ENCODE assay signal across 21 cellular contexts in the genomic region with DNA sequence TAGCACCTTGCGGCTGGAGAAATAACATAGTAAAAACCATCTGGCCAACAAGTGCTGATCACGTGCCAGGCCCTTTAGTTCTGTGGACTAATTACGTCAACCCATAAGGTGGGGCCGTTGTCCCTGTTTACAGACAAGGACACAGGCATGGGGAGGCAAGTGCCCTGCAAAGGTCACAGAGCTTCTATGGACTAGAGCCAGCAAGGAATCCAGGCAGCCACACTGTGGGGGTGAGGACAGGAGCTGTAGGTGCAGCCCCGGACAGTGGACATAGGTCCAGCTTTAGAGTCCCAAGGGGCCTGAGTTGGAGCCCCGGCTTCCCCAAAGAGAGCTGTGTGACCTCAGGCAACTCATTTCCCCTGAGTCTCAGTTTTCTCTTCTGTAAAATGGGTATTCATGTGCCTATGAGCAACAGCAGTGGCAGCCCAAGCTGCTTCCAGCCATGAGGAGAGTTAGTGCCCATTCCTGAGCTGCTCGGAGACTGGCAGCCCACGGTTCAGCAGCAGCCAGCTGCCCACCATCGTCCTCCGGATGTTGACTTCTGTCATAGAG. TPM values are rescaled to one million over a fixed set of nuclear protein-coding genes. Genes with fewer than 3 reads are reported as not detected.
DNase-seq lines count a peak whose midpoint lies in the region; ATAC-seq, FAIRE-seq and TF ChIP-seq lines count a peak whose summit lies in the region.
"Had no signal": no experiment of that assay in that cellular context is flagged by ENCODE, and none has a peak within 500 bp of the region (broad histone marks: within the 10 kb centered on the region; RNA-seq: fewer than 3 reads in every experiment).

No MANE protein-coding gene starts in this region.

- H3K4me1 ChIP-seq in small intestine (ENCODE audit: control insufficient read depth in 2 of 2, insufficient read depth in 1 of 2, low read depth in 1 of 2, low read length in 1 of 2) = no peaks in the 10 kb centered on the region
- H3K4me1 ChIP-seq in testis = no peaks in the 10 kb centered on the region
- H3K4me1 ChIP-seq: body of pancreas had no signal

- CTCF ChIA-PET in activated naive CD4-positive, alpha-beta T cell treated with anti-CD3 and anti-CD28 coated beads, Interleukin-2, amount 10 ng/mL, durations not matched to agents 7 days and 5 days (lab: Charles Lee) = interaction anchor here (1.2 kb wide), 1 partner anchor 16 kb away, joined by 5 read pairs; no protein-coding TSS in a partner anchor

- no peak for ATAC-seq in left cardiac atrium
- no peak for ATAC-seq in HG03097 (IDR thresholded peaks at IDR 0.05; ENCODE audit: low FRiP score, unreplicated experiment)
- ATAC-seq: body of pancreas had no signal

- peaks cover 3% of the 10 kb centered on the region for H3K4me1 Mint-ChIP-seq in activated naive CD4-positive, alpha-beta T cell treated with anti-CD3 and anti-CD28 coated beads, Interleukin-2, amount 10 ng/mL, durations not matched to agents 7 days and 5 days

- 64 to 71% (median 70%) methylated on average over 10 of the region's 10 CpGs for WGBS in small intestine, 3 donors
- 74 to 76% methylated on average over 9 to 10 of the region's 10 CpGs for WGBS in testis, 2 donors

- H3K4me3 ChIP-seq in small intestine (ENCODE audit: low read depth in 1 of 2, low read length in 2 of 2) = no peak overlapping the region
- H3K4me3 ChIP-seq in testis = no peak overlapping the region
- H3K4me3 ChIP-seq: body of pancreas, lung, thoracic aorta had no signal

- no peak for TF ChIP-seq CTCF in testis (IDR thresholded peaks at IDR 0.05)

- DNase-seq in NCI-H1092 treated with DMSO at 0.1 percent for 48 hours (lab: John Stamatoyannopoulos, UW) (peak; percentile 17), NCI-H1092 (lab: John Stamatoyannopoulos, UW) (no peak), NCI-H524 (lab: John Stamatoyannopoulos, UW) (peak; percentile 84 to 98), left cardiac atrium (peak; percentile 27), small intestine (peak; percentile 23), testis (no peak)
- no peak for DNase-seq in activated naive CD4-positive, alpha-beta T cell treated with anti-CD3 and anti-CD28 coated beads, Interleukin-2, amount 10 ng/mL, durations not matched to agents 7 days and 5 days
- DNase-seq: Karpas-422; NCI-H146; stimulated activated CD4-positive, alpha-beta T cell treated with anti-CD3 and anti-CD28 coated beads, Interleukin-2, amount 100 ng/mL, for 24 hours had no signal

- H3K36me3 Mint-ChIP-seq in activated naive CD4-positive, alpha-beta T cell treated with anti-CD3 and anti-CD28 coated beads, Interleukin-2, amount 10 ng/mL, durations not matched to agents 7 days and 5 days = peaks cover 2% of the 10 kb centered on the region

- no peak for FAIRE-seq in small intestine (lab: Jason Lieb, UNC)
- FAIRE-seq: A204.1, RCC 7860 had no signal

- peaks cover 0 to 4% of the 10 kb centered on the region in 2 donors for H3K27me3 ChIP-seq in small intestine (ENCODE audit: control insufficient read depth in 2 of 2, insufficient read depth in 2 of 2, low read length in 2 of 2)
- no peaks in the 10 kb centered on the region for H3K27me3 ChIP-seq in testis
- H3K27me3 ChIP-seq: body of pancreas had no signal

- no peak overlapping the region for H3K27ac ChIP-seq in small intestine (ENCODE audit: low read depth in 1 of 2, low read length in 1 of 2)
- no peak overlapping the region for H3K27ac ChIP-seq in testis
- H3K27ac ChIP-seq: body of pancreas, thoracic aorta had no signal

- no peak for TF ChIP-seq POLR2A in testis (IDR thresholded peaks at IDR 0.05)

- H3K36me3 ChIP-seq in small intestine (ENCODE audit: control insufficient read depth in 2 of 2, insufficient read depth in 2 of 2, low read length in 2 of 2) (no peaks in the 10 kb centered on the region), testis (ENCODE audit: low read depth, missing control alignments) (no peaks in the 10 kb centered on the region)
- H3K36me3 ChIP-seq: thoracic aorta had no signal

- no peak overlapping the region for H3K27ac Mint-ChIP-seq in activated naive CD4-positive, alpha-beta T cell treated with anti-CD3 and anti-CD28 coated beads, Interleukin-2, amount 10 ng/mL, durations not matched to agents 7 days and 5 days
- H3K27ac Mint-ChIP-seq: CD4-positive, alpha-beta T cell; nephron had no signal

- H3K27me3 Mint-ChIP-seq in activated naive CD4-positive, alpha-beta T cell treated with anti-CD3 and anti-CD28 coated beads, Interleukin-2, amount 10 ng/mL, durations not matched to agents 7 days and 5 days = peaks cover 35% of the 10 kb centered on the region

- H3K4me3 Mint-ChIP-seq in activated naive CD4-positive, alpha-beta T cell treated with anti-CD3 and anti-CD28 coated beads, Interleukin-2, amount 10 ng/mL, durations not matched to agents 7 days and 5 days = no peak overlapping the region
- H3K4me3 Mint-ChIP-seq: CD4-positive, alpha-beta T cell; nephron had no signal

- no peaks in the 10 kb centered on the region for H3K9me3 ChIP-seq in small intestine (ENCODE audit: control insufficient read depth, low read depth)
- H3K9me3 ChIP-seq in testis = no peaks in the 10 kb centered on the region
- H3K9me3 ChIP-seq: body of pancreas, thoracic aorta had no signal

- intact Hi-C loops in left cardiac atrium (cut with DNase I) = no loop called here
- intact Hi-C loops in testis (cut with DNase I; ENCODE audit: low total_unique reads) = no loop called here

- H3K9me3 Mint-ChIP-seq in activated naive CD4-positive, alpha-beta T cell treated with anti-CD3 and anti-CD28 coated beads, Interleukin-2, amount 10 ng/mL, durations not matched to agents 7 days and 5 days = peaks cover 5% of the 10 kb centered on the region
- H3K9me3 Mint-ChIP-seq: CD4-positive, alpha-beta T cell; nephron had no signal

RNA-seq across cellular contexts. Expression of a gene that starts 13.9 kb away (rescaled TPM):
- under 1 TPM; 0.60 to 0.74 TPM for total RNA-seq in left cardiac atrium
- polyA plus RNA-seq in small intestine = 1 to 10 TPM in 1 of 3 donors, under 1 TPM in 2; 0.21 to 1.9 (median 0.89) TPM
- total RNA-seq in testis = 10 to 100 TPM; 13.3 to 21.7 TPM
- 21.4 TPM for polyA plus RNA-seq in testis (ENCODE audit: insufficient read depth, low read depth, low replicate concordance)
- total RNA-seq: CD4-positive, alpha-beta T cell; dermis microvascular lymphatic vessel endothelial cell; thoracic aorta had no signal
- polyA plus RNA-seq: fibroblast of lung had no signal

RNA-seq across cellular contexts. Expression of a gene that starts 20.2 kb away (rescaled TPM):
- total RNA-seq in left cardiac atrium (not detected), testis (1 to 10 TPM in 1 of 2 donors, under 1 TPM in 1; 0.25 to 1.0 TPM)
- polyA plus RNA-seq in small intestine (under 1 TPM in 1 of 3 donors, not detected in 2; 0.27 TPM), testis (ENCODE audit: insufficient read depth, low read depth, low replicate concordance) (0.34 TPM)
- total RNA-seq: body of pancreas; CD4-positive, alpha-beta T cell; dermis microvascular lymphatic vessel endothelial cell; fibroblast of lung; renal cortical epithelial cell; thoracic aorta had no signal
- polyA plus RNA-seq: fibroblast of lung had no signal

RNA-seq across cellular contexts. Expression of a gene that starts 20.9 kb away (rescaled TPM):
- not detected for total RNA-seq in left cardiac atrium
- polyA plus RNA-seq in small intestine = not detected
- total RNA-seq in testis = 10 to 100 TPM; 33.0 to 61.4 TPM
- 42.2 TPM for polyA plus RNA-seq in testis (ENCODE audit: insufficient read depth, low read depth, low replicate concordance)
- total RNA-seq: body of pancreas; CD4-positive, alpha-beta T cell; dermis microvascular lymphatic vessel endothelial cell; fibroblast of lung; renal cortical epithelial cell; thoracic aorta had no signal
- polyA plus RNA-seq: fibroblast of lung, lung had no signal

Comparison
In these comparisons a context has a peak if more than half of its experiments do, and no peak if none do; other contexts are left out.
1. DNase-seq: peak in NCI-H1092 treated with DMSO at 0.1 percent for 48 hours (single experiment), NCI-H524 (2 of 2), left cardiac atrium (single experiment) and small intestine (single experiment); none in NCI-H1092 (single experiment), testis (single experiment) and activated naive CD4-positive, alpha-beta T cell treated with anti-CD3 and anti-CD28 coated beads, Interleukin-2, amount 10 ng/mL, durations not matched to agents 7 days and 5 days (single experiment).
2. RNA of a gene that starts 13.9 kb away (total RNA-seq): 13.3 to 21.7 TPM in testis; 0.60 to 0.74 TPM in left cardiac atrium; every median in the first group is over 4 times any median in the second.
3. RNA of a gene that starts 20.9 kb away (total RNA-seq): 33.0 to 61.4 TPM in testis; not detected in left cardiac atrium; every median in the first group is over 10 times any median in the second.